ENCODE assay signal across 3 cellular contexts in genomic region chr5:43086118-43086517, GRCh38.
TF ChIP-seq lines count a peak whose summit lies in the region.
"Not testable (repeated sequence)": the region's sequence is repeated elsewhere in the genome, so short reads cannot be mapped to it uniquely, and the experiment has no call there.

No MANE protein-coding gene starts in this region.

TF ChIP-seq in HEK293T, 16 proteins besides CTCF, POLR2A, EP300 and RAD21:
- TF ChIP-seq ZNF384 (IDR thresholded peaks at IDR 0.05): peak; percentile 82

TF ChIP-seq in K562, 482 proteins besides CTCF, POLR2A, EP300 and RAD21:
- TF ChIP-seq ZBTB40 (IDR thresholded peaks at IDR 0.05) (peak; percentile 97), ZBTB40 (CRISPR knock-in tag; IDR thresholded peaks at IDR 0.05) (peak; percentile 96), ZNF384 (IDR thresholded peaks at IDR 0.05; ENCODE audit: low read depth, low read length) (peak; percentile 94)

TF ChIP-seq in HepG2, 621 proteins besides CTCF, POLR2A, EP300 and RAD21:
- peak; percentile 91 for TF ChIP-seq ZBTB40 (IDR thresholded peaks at IDR 0.05)
- TF ChIP-seq ZBTB40 (CRISPR knock-in tag; IDR thresholded peaks at IDR 0.05): not testable (repeated sequence)
